In the genomic region with DNA sequence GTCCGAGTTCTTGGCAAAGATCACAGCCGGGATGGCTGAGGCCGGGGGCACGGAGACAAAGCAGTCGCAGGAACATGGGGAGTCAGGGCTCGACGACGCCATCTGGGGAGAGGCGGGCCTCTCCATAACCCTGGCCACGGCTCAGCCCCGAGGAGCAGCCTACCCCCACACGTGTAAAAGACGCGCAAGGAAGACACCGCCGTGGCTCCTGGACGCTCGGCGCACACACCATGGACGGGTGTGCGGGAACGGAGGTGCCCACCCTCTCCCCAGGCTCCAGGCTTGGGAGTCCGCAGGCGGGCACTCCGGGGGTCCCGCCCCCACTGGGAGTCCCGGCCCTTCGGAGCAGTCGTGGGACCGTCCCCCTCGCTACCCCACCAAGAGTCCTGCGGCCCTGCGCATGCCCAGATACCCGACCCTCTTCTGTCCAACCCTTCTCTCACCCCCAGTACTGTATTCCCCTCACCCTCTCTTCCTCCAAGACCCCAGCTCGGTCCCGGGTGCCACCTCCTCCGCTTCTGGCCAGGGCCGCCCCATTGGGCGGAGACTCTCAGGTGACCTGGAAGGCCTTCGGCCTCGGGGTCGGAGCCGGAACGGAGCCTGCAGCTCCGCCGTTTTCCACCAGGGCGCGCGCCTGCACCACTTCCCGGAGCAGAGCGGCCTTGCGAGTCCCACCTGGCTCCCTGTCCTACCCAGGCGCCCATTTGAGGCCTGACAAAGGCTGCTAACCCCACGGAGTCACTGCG, we compare ENCODE assay signal across 8 cellular contexts. TPM values are rescaled to one million over a fixed set of nuclear protein-coding genes. Genes with fewer than 3 reads are reported as not detected.
DNase-seq lines count a peak whose midpoint lies in the region; ATAC-seq, FAIRE-seq and TF ChIP-seq lines count a peak whose summit lies in the region.

SCRN2 (minus strand) TSS at position 532 of the 746 bp plus-strand sequence; CDS start at position 102, 430 bp downstream.

- H3K4me3 ChIP-seq in H1 (ENCODE audit: extremely low read depth in 1 of 4, insufficient read depth in 2 of 4, low read depth in 3 of 4, low read length in 4 of 4), result peak within 1 kb of the TSS; percentile 47 to 92 (median 80)

- no peak for TF ChIP-seq POLR2A in H1 (IDR thresholded peaks at IDR 0.05; ENCODE audit: control extremely low read depth in 1 of 2, low read depth in 2 of 2, low read length in 2 of 2)

- H3K27me3 Mint-ChIP-seq in CD14-positive monocyte (ENCODE audit: low read depth in 3 of 3), result peaks cover 8 to 24% (median 10%) of the 10 kb centered on the region in 3 donors

- peaks cover 18 to 19% of the 10 kb centered on the region in 2 donors for H3K36me3 Mint-ChIP-seq in CD14-positive monocyte

- peak within 1 kb of the TSS; percentile 2 for H4K91ac ChIP-seq in H1 (replicated peaks; ENCODE audit: insufficient read length, low read length)

- no peak for TF ChIP-seq EP300 in H1 (IDR thresholded peaks at IDR 0.05; ENCODE audit: borderline replicate concordance in 1 of 2, low read depth in 2 of 2, low read length in 2 of 2)

- H3K56ac ChIP-seq in H1 (replicated peaks; ENCODE audit: insufficient read length, low read depth, low read length), result no peak within 1 kb of the TSS

- H4K5ac ChIP-seq in H1 (ENCODE audit: insufficient read length, low read depth, low read length), result peak within 1 kb of the TSS; percentile 31

- no peak for FAIRE-seq in H1 (lab: Jason Lieb, UNC)

- POLR2A ChIA-PET in H1 (lab: Charles Lee; ENCODE audit: partially characterized antibody), result interaction anchor here (0.6 to 12.4 kb wide), 6 partner anchors 9 to 1722 kb away, joined by 4 to 134 read pairs (median 6); partner anchors contain the start of genes LRRC46, MRPL10, SP2 and SP6

- CTCF ChIA-PET in H1 (lab: Charles Lee; ENCODE audit: partially characterized antibody), result interaction anchor here (0.6 to 33.0 kb wide), 31 partner anchors 10 to 211 kb away, joined by 3 to 1206 read pairs (median 4); partner anchors contain the start of genes CDK5RAP3, LRRC46, MRPL10 and OSBPL7

- H2BK12ac ChIP-seq in H1 (ENCODE audit: low read depth, low read length), result no peak within 1 kb of the TSS

- H3K27me3 ChIP-seq in H1 (replicated peaks in 1 of 4; ENCODE audit: control insufficient read depth in 3 of 4, extremely low read depth in 1 of 4, insufficient read depth in 3 of 4, low read length in 3 of 4), result peaks cover under 1 to 17% (median 11%) of the 10 kb centered on the region in 4 experiments

- peak within 1 kb of the TSS; percentile 73 to 80 for H3K4me2 ChIP-seq in H1 (ENCODE audit: insufficient read depth in 1 of 2, low read depth in 2 of 2, low read length in 2 of 2)

- H3K14ac ChIP-seq in H1 (ENCODE audit: insufficient read length), result no peak within 1 kb of the TSS

- intact Hi-C loops in CD14-positive monocyte (cut with micrococcal nuclease), result loop anchor here in 1 of 2 donors (1.0 to 5.0 kb wide), 2 partner anchors 49 to 131 kb away; partner anchors contain the start of gene CDK5RAP3

- no peaks in the 10 kb centered on the region for H3K79me1 ChIP-seq in H1 (ENCODE audit: low read depth, low read length)

- no peaks in the 10 kb centered on the region for H3K9me3 ChIP-seq in H1 (ENCODE audit: insufficient read depth in 2 of 2, low read depth in 1 of 2, low read length in 1 of 2)

- H2AFZ ChIP-seq in H1 (ENCODE audit: low read length), result peak within 1 kb of the TSS; percentile 6; the same call in 1 of the 2 replicates

- H2BK20ac ChIP-seq in H1 (ENCODE audit: low read length), result no peak within 1 kb of the TSS

- TF ChIP-seq CTCF in CD14-positive monocyte (IDR thresholded peaks at IDR 0.05) (peak; percentile 96), H1 (IDR thresholded peaks at IDR 0.05; ENCODE audit: control extremely low read depth in 1 of 3, insufficient read depth in 1 of 3, low read depth in 1 of 3, low read length in 3 of 3) (peak; percentile 90 to 96 (median 90))

- H3K9ac ChIP-seq in H1 (replicated peaks in 1 of 4; ENCODE audit: extremely low read depth in 1 of 4, low read depth in 3 of 4, low read length in 3 of 4), result peak within 1 kb of the TSS in 3 of 4 experiments; percentile 49 to 52 (median 51); a peak in 6 of 7 replicates

- no peaks in the 10 kb centered on the region for H3K79me2 ChIP-seq in H1 (ENCODE audit: control insufficient read depth in 1 of 2, insufficient read depth in 2 of 2, low read length in 2 of 2)

- 2% methylated on average over 54 of the region's 55 CpGs; no CpG with 5 or more reads in 1 of the 2 experiments for WGBS in H1 (ENCODE audit: extremely low coverage in 1 of 2, insufficient coverage in 1 of 2, insufficient read length in 1 of 2, insufficient replicate concordance in 2 of 2, low coverage in 1 of 2, low lambda C conversion rate in 2 of 2, missing lambda C conversion rate in 1 of 2), 2 experiments

- ATAC-seq in GM19351 (IDR thresholded peaks at IDR 0.05; ENCODE audit: unreplicated experiment), result peak; percentile 90

- DNase-seq in CD14-positive monocyte (ENCODE audit: low spot score) (peak; percentile 80), HPDE6-E6E7 (ENCODE audit: extremely low spot score) (peak; percentile 89), H1 (ENCODE audit: low read depth in 1 of 2, low spot score in 2 of 2) (peak; percentile 85 to 99), mesenteric fat pad (ENCODE audit: low spot score) (peak; percentile 97)
- peak; percentile 78 for DNase-seq in NK-92 treated with Interleukin-12 subunit alpha and Interleukin-12 subunit beta, amount 100 ng/mL, for 24 hours (lab: John Stamatoyannopoulos, UW)
- peak; percentile 67 to 77 for DNase-seq in activated CD8-positive, alpha-beta memory T cell treated with anti-CD3 and anti-CD28 coated beads for 4 hours (ENCODE audit: low read depth in 2 of 2)
- peak; percentile 62 to 67 for DNase-seq in stimulated activated CD8-positive, alpha-beta memory T cell treated with anti-CD3 and anti-CD28 coated beads, Interleukin-15, amount 100 ng/mL, for 4 hours (ENCODE audit: low read depth in 2 of 2)

- H3K23ac ChIP-seq in H1 (ENCODE audit: insufficient read length), result no peak within 1 kb of the TSS

- no peak within 1 kb of the TSS for H3K27ac ChIP-seq in H1 (ENCODE audit: low read depth, low read length)

- H3K4me1 Mint-ChIP-seq in CD14-positive monocyte, result peaks cover 22% of the 10 kb centered on the region

- TF ChIP-seq RAD21 in H1 (IDR thresholded peaks at IDR 0.05 in 1 of 2, conservative IDR thresholded peaks at IDR 0.05 in 1 of 2; ENCODE audit: low read depth in 2 of 2, low read length in 2 of 2), result peak; percentile 95 to 97

- no peak within 1 kb of the TSS for H2BK120ac ChIP-seq in H1 (replicated peaks; ENCODE audit: low read depth, low read length)

- H4K8ac ChIP-seq in H1 (ENCODE audit: extremely low read depth, insufficient read depth, low read length), result peak within 1 kb of the TSS; percentile 60; the same call in 1 of the 2 replicates

- H2AK5ac ChIP-seq in H1 (ENCODE audit: low read depth, low read length), result no peak within 1 kb of the TSS

- peaks cover 0 to 2% of the 10 kb centered on the region in 2 experiments for H4K20me1 ChIP-seq in H1 (replicated peaks in 1 of 2; ENCODE audit: control insufficient read depth in 1 of 2, insufficient read depth in 2 of 2, low read length in 2 of 2)

- peak within 1 kb of the TSS; percentile 54; the same call in 1 of the 2 replicates for H2BK5ac ChIP-seq in H1 (ENCODE audit: low read depth, low read length)

- peaks cover 0 to 23% (median 8%) of the 10 kb centered on the region in 4 experiments; a peak in 5 of 7 replicates for H3K4me1 ChIP-seq in H1 (replicated peaks in 1 of 4; ENCODE audit: control insufficient read depth in 3 of 4, insufficient read depth in 4 of 4, low read length in 3 of 4)

- no peak within 1 kb of the TSS for H3K4ac ChIP-seq in H1 (replicated peaks; ENCODE audit: insufficient read length, low read depth, low read length)

- peak within 1 kb of the TSS; percentile 97 to 98 for H3K4me3 Mint-ChIP-seq in CD14-positive monocyte

- H3K23me2 ChIP-seq in H1 (ENCODE audit: low read depth, low read length), result peaks cover 2% of the 10 kb centered on the region; the same call in 1 of the 2 replicates

- no peak within 1 kb of the TSS for H2BK15ac ChIP-seq in H1 (ENCODE audit: low read length)

- H3K36me3 ChIP-seq in H1 (ENCODE audit: control insufficient read depth in 2 of 4, insufficient read depth in 4 of 4, low read length in 3 of 4), result peaks cover 0 to 7% (median 1%) of the 10 kb centered on the region in 4 experiments; a peak in 4 of 8 replicates

- peak within 1 kb of the TSS; percentile 79 for H3K18ac ChIP-seq in H1 (ENCODE audit: extremely low read depth, low read length)

- H3K9me3 Mint-ChIP-seq in CD14-positive monocyte, result no peaks in the 10 kb centered on the region

- H3K27ac Mint-ChIP-seq in CD14-positive monocyte, result peak within 1 kb of the TSS in 6 of 7 donors; percentile 66 to 90 (median 85)

TF ChIP-seq in H1, 55 proteins besides CTCF, POLR2A, EP300 and RAD21 (continues in another document):
- TF ChIP-seq SIN3A (conservative IDR thresholded peaks at IDR 0.05 in 1 of 2, IDR thresholded peaks at IDR 0.05 in 1 of 2; ENCODE audit: low read depth in 1 of 2, low read length in 2 of 2) (peak in 1 of 2 experiments; percentile 44; a peak in 1 of 4 replicates), GABPA (IDR thresholded peaks at IDR 0.05; ENCODE audit: borderline replicate concordance, insufficient read depth, low read length) (peak; percentile 41; the same call in 1 of the 2 replicates), EGR1 (IDR thresholded peaks at IDR 0.05; ENCODE audit: borderline replicate concordance, low read depth, low read length) (no peak), ASH2L (IDR thresholded peaks at IDR 0.05; ENCODE audit: low read length) (peak; percentile 75), SRF (IDR thresholded peaks at IDR 0.05; ENCODE audit: low read depth, low read length) (no peak), FOSL1 (IDR thresholded peaks at IDR 0.05; ENCODE audit: insufficient read depth, low read depth, low read length) (no peak), BRCA1 (IDR thresholded peaks at IDR 0.05; ENCODE audit: low read depth, low read length) (no peak), NRF1 (IDR thresholded peaks at IDR 0.05; ENCODE audit: low read depth, low read length) (peak; percentile 16; the same call in 1 of the 2 replicates)
- TF ChIP-seq, protein P1, sequence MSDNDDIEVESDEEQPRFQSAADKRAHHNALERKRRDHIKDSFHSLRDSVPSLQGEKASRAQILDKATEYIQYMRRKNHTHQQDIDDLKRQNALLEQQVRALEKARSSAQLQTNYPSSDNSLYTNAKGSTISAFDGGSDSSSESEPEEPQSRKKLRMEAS (IDR thresholded peaks at IDR 0.05), result peak; percentile 72

RNA-seq across cellular contexts. Expression of gene SCRN2, which starts in this region (rescaled TPM):
- 10 to 100 TPM; 13.2 to 14.5 TPM for polyA plus RNA-seq in CD14-positive monocyte
- total RNA-seq in H1 (2021; fragmentation: NEBNext Ultra II Directional; extraction: Animal tissue kit (Norgen Biotek cat#: 25700)), result 24.4 and 27.4 TPM in 2 replicates
- polyA plus RNA-seq in H1 (2011; rRNA removed), result 42.3 and 61.1 TPM in 2 replicates
- 63.9 TPM for polyA plus RNA-seq in H1 (2011; cell fraction: cytosol; rRNA removed)
- 211 TPM for polyA plus RNA-seq in H1 (2011; cell fraction: nucleus; rRNA removed)
- polyA plus RNA-seq in H1 (2012, experiment 1 of 2), result 28.4 to 49.3 TPM (median 44.9 TPM) in 4 replicates
- polyA plus RNA-seq in H1 (2012, experiment 2 of 2), result 30.7 TPM
- polyA plus RNA-seq in H1 (2013, experiment 1 of 2), result 26.1 TPM
- 23.3 TPM for polyA plus RNA-seq in H1 (2013, experiment 2 of 2)
- polyA minus RNA-seq in H1 (2011; rRNA and poly(A)+ RNA removed), result 16.9 and 22.1 TPM in 2 replicates
- polyA minus RNA-seq in H1 (2011; cell fraction: cytosol; rRNA and poly(A)+ RNA removed), result 18.7 TPM
- 50.1 TPM for polyA minus RNA-seq in H1 (2011; cell fraction: nucleus; rRNA and poly(A)+ RNA removed)
- 70.6 TPM for total RNA-seq in mesenteric fat pad
